ENCODE assay signal across 15 cellular contexts in genomic region chr13:101565327-101565726, GRCh38.
DNase-seq lines count a peak whose midpoint lies in the region; ATAC-seq lines count a peak whose summit lies in the region.
"Had no signal": no experiment of that assay in that cellular context is flagged by ENCODE, and none has a peak within 500 bp of the region (broad histone marks: within the 10 kb centered on the region; RNA-seq: fewer than 3 reads in every experiment).

No MANE protein-coding gene starts in this region.

- H3K27ac Mint-ChIP-seq in activated CD8-positive, alpha-beta T cell treated with anti-CD3 and anti-CD28 coated beads, Interleukin-2, amount 10 ng/mL, durations not matched to agents 7 days and 5 days, result no peak overlapping the region

- POLR2A ChIA-PET in activated CD8-positive, alpha-beta T cell treated with anti-CD3 and anti-CD28 coated beads, Interleukin-2, amount 10 ng/mL, durations not matched to agents 7 days and 5 days (lab: Charles Lee), result no interaction called here

- no peaks in the 10 kb centered on the region for H3K36me3 Mint-ChIP-seq in activated CD8-positive, alpha-beta T cell treated with anti-CD3 and anti-CD28 coated beads, Interleukin-2, amount 10 ng/mL, durations not matched to agents 7 days and 5 days (ENCODE audit: low read depth)
- H3K36me3 Mint-ChIP-seq: CD8-positive, alpha-beta memory T cell had no signal

- peaks cover 11% of the 10 kb centered on the region for H3K27me3 Mint-ChIP-seq in activated CD8-positive, alpha-beta T cell treated with anti-CD3 and anti-CD28 coated beads, Interleukin-2, amount 10 ng/mL, durations not matched to agents 7 days and 5 days (ENCODE audit: low read depth)

- no peaks in the 10 kb centered on the region for H3K9me3 Mint-ChIP-seq in activated CD8-positive, alpha-beta T cell treated with anti-CD3 and anti-CD28 coated beads, Interleukin-2, amount 10 ng/mL, durations not matched to agents 7 days and 5 days (ENCODE audit: insufficient read depth)

- ATAC-seq in activated CD8-positive, alpha-beta T cell treated with anti-CD3 and anti-CD28 coated beads, Interleukin-2, amount 10 ng/mL, durations not matched to agents 7 days and 5 days, result no peak
- ATAC-seq in HG03439 (IDR thresholded peaks at IDR 0.05; ENCODE audit: unreplicated experiment), result no peak
- no peak for ATAC-seq in GM18868 (IDR thresholded peaks at IDR 0.05; ENCODE audit: unreplicated experiment)
- ATAC-seq in HG02870 (IDR thresholded peaks at IDR 0.05; ENCODE audit: unreplicated experiment), result no peak
- ATAC-seq: A549, HCT116 had no signal

- H3K4me1 Mint-ChIP-seq in activated CD8-positive, alpha-beta T cell treated with anti-CD3 and anti-CD28 coated beads, Interleukin-2, amount 10 ng/mL, durations not matched to agents 7 days and 5 days (ENCODE audit: low read depth), result no peaks in the 10 kb centered on the region
- H3K4me1 Mint-ChIP-seq: CD8-positive, alpha-beta memory T cell had no signal

- H3K4me3 Mint-ChIP-seq in activated CD8-positive, alpha-beta T cell treated with anti-CD3 and anti-CD28 coated beads, Interleukin-2, amount 10 ng/mL, durations not matched to agents 7 days and 5 days, result no peak overlapping the region
- H3K4me3 Mint-ChIP-seq: CD8-positive, alpha-beta memory T cell had no signal

- DNase-seq in NCI-H2171 (lab: John Stamatoyannopoulos, UW), result peak; percentile 63
- peak; percentile 50 for DNase-seq in NCI-H524 treated with DMSO at 0.1 percent for 48 hours (lab: John Stamatoyannopoulos, UW)
- peak; percentile 6 for DNase-seq in cerebellar cortex (ENCODE audit: low spot score)
- no peak for DNase-seq in activated CD8-positive, alpha-beta T cell treated with anti-CD3 and anti-CD28 coated beads, Interleukin-2, amount 10 ng/mL, durations not matched to agents 7 days and 5 days
- DNase-seq: Caco-2; CD8-positive, alpha-beta memory T cell; DMS 273 treated with DMSO at 0.1 percent for 48 hours; DMS79; IMR-90; KBM-7 had no signal

- CTCF ChIA-PET in activated CD8-positive, alpha-beta T cell treated with anti-CD3 and anti-CD28 coated beads, Interleukin-2, amount 10 ng/mL, durations not matched to agents 7 days and 5 days (lab: Charles Lee), result no interaction called here
